Comparison of ENCODE assay signal across 1 cellular context in the genomic region with DNA sequence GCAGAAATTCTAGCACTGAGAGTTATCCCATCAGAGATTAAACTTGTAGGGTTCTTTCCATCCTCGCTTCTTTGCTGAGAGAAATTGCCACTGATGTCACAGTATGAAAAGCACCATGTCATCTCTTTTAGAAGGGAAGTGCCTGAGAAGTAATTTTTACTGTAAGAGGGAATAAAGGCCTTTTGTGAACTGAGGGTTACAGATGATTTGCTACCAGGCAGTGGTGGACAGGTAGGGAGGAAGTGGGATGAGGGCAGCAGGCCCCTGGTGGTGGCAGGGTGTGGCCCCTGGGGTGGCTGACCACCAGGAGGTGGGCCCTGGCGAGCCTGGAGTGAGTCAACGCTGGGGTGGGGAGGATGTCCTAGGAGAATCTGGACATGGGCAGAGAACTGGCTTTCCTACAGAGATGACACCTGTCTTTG.
TF ChIP-seq lines count a peak whose summit lies in the region.

No MANE protein-coding gene starts in this region.

TF ChIP-seq in K562, 482 proteins besides CTCF, POLR2A, EP300 and RAD21:
- TF ChIP-seq ZNF175 (CRISPR knock-in tag; IDR thresholded peaks at IDR 0.05; ENCODE audit: low read depth) (peak; percentile 78), GABPA (tag; conservative IDR thresholded peaks at IDR 0.05; ENCODE audit: low read depth) (peak; percentile 46; the same call in 1 of the 2 replicates), SPI1 (IDR thresholded peaks at IDR 0.05; ENCODE audit: borderline replicate concordance, low read depth, low read length) (peak; percentile 53; the same call in 1 of the 2 replicates), KDM1A (IDR thresholded peaks at IDR 0.05) (no peak), ZNF324 (CRISPR knock-in tag; IDR thresholded peaks at IDR 0.05) (no peak), ATF1 (CRISPR knock-in tag; IDR thresholded peaks at IDR 0.05) (no peak), ATF1 (tag; IDR thresholded peaks at IDR 0.05) (peak; percentile 27; the same call in 1 of the 2 replicates), ZNF444 (CRISPR knock-in tag; IDR thresholded peaks at IDR 0.05) (no peak), SMAD4 (CRISPR knock-in tag; conservative IDR thresholded peaks at IDR 0.05) (0 out of 2 replicates have a peak, but pooled peaks have one; percentile 16), FOSL1 (tag; conservative IDR thresholded peaks at IDR 0.05) (0 out of 2 replicates have a peak, but pooled peaks have one; percentile 27), BACH1 (tag; IDR thresholded peaks at IDR 0.05) (peak; percentile 28; the same call in 1 of the 2 replicates)
- TF ChIP-seq, protein P1, sequence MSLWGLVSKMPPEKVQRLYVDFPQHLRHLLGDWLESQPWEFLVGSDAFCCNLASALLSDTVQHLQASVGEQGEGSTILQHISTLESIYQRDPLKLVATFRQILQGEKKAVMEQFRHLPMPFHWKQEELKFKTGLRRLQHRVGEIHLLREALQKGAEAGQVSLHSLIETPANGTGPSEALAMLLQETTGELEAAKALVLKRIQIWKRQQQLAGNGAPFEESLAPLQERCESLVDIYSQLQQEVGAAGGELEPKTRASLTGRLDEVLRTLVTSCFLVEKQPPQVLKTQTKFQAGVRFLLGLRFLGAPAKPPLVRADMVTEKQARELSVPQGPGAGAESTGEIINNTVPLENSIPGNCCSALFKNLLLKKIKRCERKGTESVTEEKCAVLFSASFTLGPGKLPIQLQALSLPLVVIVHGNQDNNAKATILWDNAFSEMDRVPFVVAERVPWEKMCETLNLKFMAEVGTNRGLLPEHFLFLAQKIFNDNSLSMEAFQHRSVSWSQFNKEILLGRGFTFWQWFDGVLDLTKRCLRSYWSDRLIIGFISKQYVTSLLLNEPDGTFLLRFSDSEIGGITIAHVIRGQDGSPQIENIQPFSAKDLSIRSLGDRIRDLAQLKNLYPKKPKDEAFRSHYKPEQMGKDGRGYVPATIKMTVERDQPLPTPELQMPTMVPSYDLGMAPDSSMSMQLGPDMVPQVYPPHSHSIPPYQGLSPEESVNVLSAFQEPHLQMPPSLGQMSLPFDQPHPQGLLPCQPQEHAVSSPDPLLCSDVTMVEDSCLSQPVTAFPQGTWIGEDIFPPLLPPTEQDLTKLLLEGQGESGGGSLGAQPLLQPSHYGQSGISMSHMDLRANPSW (CRISPR knock-in tag; IDR thresholded peaks at IDR 0.05), result no peak
- TF ChIP-seq, protein P2, sequence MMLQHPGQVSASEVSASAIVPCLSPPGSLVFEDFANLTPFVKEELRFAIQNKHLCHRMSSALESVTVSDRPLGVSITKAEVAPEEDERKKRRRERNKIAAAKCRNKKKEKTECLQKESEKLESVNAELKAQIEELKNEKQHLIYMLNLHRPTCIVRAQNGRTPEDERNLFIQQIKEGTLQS (IDR thresholded peaks at IDR 0.05), result 0 out of 2 replicates have a peak, but pooled peaks have one; percentile 37
- TF ChIP-seq, protein P2 (CRISPR knock-in tag; conservative IDR thresholded peaks at IDR 0.05), result no peak
